Comparison of ENCODE assay signal across 35 cellular contexts in genomic region chr17:39508987-39509386, GRCh38.
"Had no signal": no experiment of that assay in that cellular context is flagged by ENCODE, and none has a peak within 500 bp of the region (broad histone marks: within the 10 kb centered on the region; RNA-seq: fewer than 3 reads in every experiment).

No MANE protein-coding gene starts in this region.

- H3K9me3 Mint-ChIP-seq: activated CD4-positive, alpha-beta memory T cell treated with anti-CD3 and anti-CD28 coated beads for 36 hours; activated CD4-positive, alpha-beta T cell treated with anti-CD3 and anti-CD28 coated beads, Interleukin-2, amount 10 ng/mL, durations not matched to agents 24 days and 14 days; activated T-cell treated with anti-CD3 and anti-CD28 coated beads, Interleukin-2, amount 50 U/mL, for 4 hours; activated T-helper 17 cell treated with anti-CD3 and anti-CD28 coated beads, Interleukin-2, amount 50 U/mL, for 72 hours; effector memory CD8-positive, alpha-beta T cell; T-helper 1 cell treated with Interleukin-12 subunit alpha and Interleukin-12 subunit beta and Interleukin-4 antibody, amounts not matched to agents 30 μg/mL and 1 μg/mL, for 36 hours; T-helper 2 cell treated with Interferon-gamma antibody and Interleukin-4, amounts not matched to agents 5 μg/mL and 100 μg/mL, for 36 hours had no signal

- FAIRE-seq: astrocyte, bronchial epithelial cell, colon had no signal

- H2AFZ ChIP-seq: hepatocyte had no signal

- H3K27ac ChIP-seq: brain microvascular endothelial cell, epithelial cell of prostate, esophagus squamous epithelium, gastroesophageal sphincter, heart right ventricle, hepatocyte, WERI-Rb-1 had no signal

- H3K4me3 ChIP-seq: esophagus squamous epithelium, gastroesophageal sphincter, heart right ventricle, hepatocyte had no signal

- H3K4me3 Mint-ChIP-seq: activated CD4-positive, alpha-beta memory T cell treated with anti-CD3 and anti-CD28 coated beads for 36 hours; activated CD4-positive, alpha-beta T cell treated with anti-CD3 and anti-CD28 coated beads for 36 hours; activated CD4-positive, alpha-beta T cell treated with anti-CD3 and anti-CD28 coated beads, Interleukin-2, amount 10 ng/mL, durations not matched to agents 24 days and 14 days; activated CD8-positive, alpha-beta memory T cell treated with anti-CD3 and anti-CD28 coated beads, Interleukin-2, amount 10 ng/mL, durations not matched to agents 7 days and 5 days; activated CD8-positive, alpha-beta T cell treated with anti-CD3 and anti-CD28 coated beads, Interleukin-2, amount 10 ng/mL, durations not matched to agents 7 days and 5 days; activated naive CD8-positive, alpha-beta T cell; activated T-cell treated with anti-CD3 and anti-CD28 coated beads, Interleukin-2, amount 50 U/mL, for 4 hours; activated T-helper 17 cell treated with anti-CD3 and anti-CD28 coated beads, Interleukin-2, amount 50 U/mL, for 72 hours; effector memory CD8-positive, alpha-beta T cell; T-helper 1 cell treated with Interleukin-12 subunit alpha and Interleukin-12 subunit beta and Interleukin-4 antibody, amounts not matched to agents 30 μg/mL and 1 μg/mL, for 36 hours; T-helper 2 cell treated with Interferon-gamma antibody and Interleukin-4, amounts not matched to agents 5 μg/mL and 100 μg/mL, for 36 hours had no signal

- H3K4me2 ChIP-seq: hepatocyte had no signal

- H3K27me3 Mint-ChIP-seq: activated CD4-positive, alpha-beta memory T cell treated with anti-CD3 and anti-CD28 coated beads for 36 hours; activated CD4-positive, alpha-beta T cell treated with anti-CD3 and anti-CD28 coated beads for 36 hours; activated CD4-positive, alpha-beta T cell treated with anti-CD3 and anti-CD28 coated beads, Interleukin-2, amount 10 ng/mL, durations not matched to agents 24 days and 14 days; activated CD8-positive, alpha-beta memory T cell treated with anti-CD3 and anti-CD28 coated beads, Interleukin-2, amount 10 ng/mL, durations not matched to agents 7 days and 5 days; activated naive CD8-positive, alpha-beta T cell; activated T-helper 17 cell treated with anti-CD3 and anti-CD28 coated beads, Interleukin-2, amount 50 U/mL, for 72 hours; effector memory CD8-positive, alpha-beta T cell had no signal

- DNase-seq: activated CD4-positive, alpha-beta memory T cell treated with anti-CD3 and anti-CD28 coated beads for 36 hours; activated CD4-positive, alpha-beta T cell treated with anti-CD3 and anti-CD28 coated beads for 36 hours; activated CD4-positive, alpha-beta T cell treated with anti-CD3 and anti-CD28 coated beads, Interleukin-2, amount 10 ng/mL, durations not matched to agents 24 days and 14 days; activated CD4-positive, CD25-positive, alpha-beta regulatory T cell; activated CD4-positive, CD25-positive, alpha-beta regulatory T cell treated with anti-CD3 and anti-CD28 coated beads, Interleukin-2, amount 50 U/mL, for 72 hours; activated CD8-positive, alpha-beta memory T cell treated with anti-CD3 and anti-CD28 coated beads, Interleukin-2, amount 10 ng/mL, durations not matched to agents 7 days and 5 days; activated CD8-positive, alpha-beta memory T cell treated with anti-CD3 and anti-CD28 coated beads, Interleukin-2, amount 50 U/mL, for 4 hours; activated CD8-positive, alpha-beta T cell treated with anti-CD3 and anti-CD28 coated beads, Interleukin-2, amount 10 ng/mL, durations not matched to agents 7 days and 5 days; activated effector memory CD4-positive, alpha-beta T cell treated with Interleukin-2 at 50 U/mL for 16 hours; activated gamma-delta T cell treated with Interleukin-2 at 50 U/mL for 16 hours; activated naive CD4-positive, alpha-beta T cell treated with anti-CD3 and anti-CD28 coated beads, Interleukin-2, amount 50 U/mL, for 16 hours; activated naive CD4-positive, alpha-beta T cell treated with Interleukin-2 at 50 U/mL for 16 hours; activated T-cell treated with anti-CD3 and anti-CD28 coated beads, Interleukin-2, amount 50 U/mL, for 4 hours; amniotic stem cell; anterior cingulate cortex; brain microvascular endothelial cell; cortex of kidney; dermis blood vessel endothelial cell; effector CD4-positive, alpha-beta T cell; effector memory CD8-positive, alpha-beta T cell; esophagus squamous epithelium; foreskin melanocyte; heart right ventricle; T1000; WERI-Rb-1 had no signal

- H3K27ac Mint-ChIP-seq: activated CD4-positive, alpha-beta memory T cell treated with anti-CD3 and anti-CD28 coated beads for 36 hours; activated CD4-positive, alpha-beta T cell treated with anti-CD3 and anti-CD28 coated beads for 36 hours; activated CD4-positive, alpha-beta T cell treated with anti-CD3 and anti-CD28 coated beads, Interleukin-2, amount 10 ng/mL, durations not matched to agents 24 days and 14 days; activated CD8-positive, alpha-beta memory T cell treated with anti-CD3 and anti-CD28 coated beads, Interleukin-2, amount 10 ng/mL, durations not matched to agents 7 days and 5 days; activated CD8-positive, alpha-beta T cell treated with anti-CD3 and anti-CD28 coated beads, Interleukin-2, amount 10 ng/mL, durations not matched to agents 7 days and 5 days; activated naive CD8-positive, alpha-beta T cell; activated T-helper 17 cell treated with anti-CD3 and anti-CD28 coated beads, Interleukin-2, amount 50 U/mL, for 72 hours; T-helper 1 cell treated with Interleukin-12 subunit alpha and Interleukin-12 subunit beta and Interleukin-4 antibody, amounts not matched to agents 30 μg/mL and 1 μg/mL, for 36 hours; T-helper 2 cell treated with Interferon-gamma antibody and Interleukin-4, amounts not matched to agents 5 μg/mL and 100 μg/mL, for 36 hours had no signal

- H3K4me1 ChIP-seq: esophagus squamous epithelium, gastroesophageal sphincter, heart right ventricle had no signal

- ATAC-seq: activated CD4-positive, alpha-beta T cell treated with anti-CD3 and anti-CD28 coated beads for 36 hours; activated CD8-positive, alpha-beta memory T cell treated with anti-CD3 and anti-CD28 coated beads, Interleukin-2, amount 10 ng/mL, durations not matched to agents 7 days and 5 days; activated CD8-positive, alpha-beta T cell treated with anti-CD3 and anti-CD28 coated beads, Interleukin-2, amount 10 ng/mL, durations not matched to agents 7 days and 5 days; activated T-cell treated with anti-CD3 and anti-CD28 coated beads, Interleukin-2, amount 50 U/mL, for 4 hours; activated T-helper 17 cell treated with anti-CD3 and anti-CD28 coated beads, Interleukin-2, amount 50 U/mL, for 72 hours; effector memory CD8-positive, alpha-beta T cell; gastroesophageal sphincter; heart right ventricle had no signal

- H3K9me3 ChIP-seq: esophagus squamous epithelium, gastroesophageal sphincter, heart right ventricle had no signal

- H3K27me3 ChIP-seq: brain microvascular endothelial cell, esophagus squamous epithelium, gastroesophageal sphincter, heart right ventricle, hepatocyte had no signal
